14 cellular contexts compared by ENCODE assay signal in the genomic region with DNA sequence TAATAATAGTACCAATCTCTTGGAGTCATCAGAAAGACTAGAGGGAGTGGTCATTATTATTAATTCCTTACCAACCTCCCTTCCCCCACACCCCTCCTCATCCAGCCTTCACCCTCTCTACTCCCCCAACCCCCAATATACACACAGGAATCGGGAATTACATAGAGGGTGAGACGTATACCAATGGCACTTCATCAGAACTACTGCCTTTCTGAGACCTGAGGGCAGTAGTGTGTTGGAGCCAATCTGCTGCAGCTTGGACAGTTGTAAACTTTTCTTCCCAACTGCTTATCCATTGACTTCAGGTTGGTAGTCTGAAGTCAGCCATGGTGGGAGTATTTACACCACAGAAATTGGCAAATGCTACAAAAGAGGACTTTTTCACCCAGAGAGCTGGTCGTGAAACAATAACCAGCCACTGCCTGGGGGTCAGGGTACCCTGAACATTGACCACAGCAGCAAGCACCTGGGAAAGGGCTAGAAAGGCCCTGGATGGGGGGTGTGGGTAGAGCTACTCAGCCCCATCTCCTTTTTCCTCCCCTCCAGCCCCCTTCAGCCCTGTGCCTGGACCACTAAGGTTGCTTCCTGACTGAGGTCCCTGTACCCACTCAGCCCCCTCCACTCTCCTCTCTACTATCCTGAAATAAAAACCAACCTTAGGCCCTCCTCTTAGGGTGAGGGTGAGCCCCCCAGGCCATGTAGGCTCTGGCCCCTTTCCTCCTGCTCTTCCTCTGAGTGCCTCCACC.
A peak's percentile ranks its signal among the peaks of the same experiment; 100 is the strongest.
DNase-seq lines count a peak whose midpoint lies in the region; ATAC-seq and TF ChIP-seq lines count a peak whose summit lies in the region.
"Had no signal": no experiment of that assay in that cellular context is flagged by ENCODE, and none has a peak within 500 bp of the region (broad histone marks: within the 10 kb centered on the region; RNA-seq: fewer than 3 reads in every experiment).

No MANE protein-coding gene starts in this region.

- no peak overlapping the region for H3K27ac Mint-ChIP-seq in CD8-positive, alpha-beta memory T cell

- H3K4me2 ChIP-seq in DND-41 (ENCODE audit: insufficient read depth, low read length) (no peak overlapping the region), neuronal stem cell (ENCODE audit: insufficient read depth, low read length, poor library complexity, severe bottlenecking) (no peak overlapping the region)
- H3K4me2 ChIP-seq: PC-9 had no signal

- H3K14ac ChIP-seq in neuronal stem cell (ENCODE audit: low read length), result no peak overlapping the region

- H3K9me3 Mint-ChIP-seq in CD8-positive, alpha-beta memory T cell, result no peaks in the 10 kb centered on the region

- no peaks in the 10 kb centered on the region for H3K36me3 ChIP-seq in CD8-positive, alpha-beta memory T cell (ENCODE audit: insufficient read depth, low read length)
- H3K36me3 ChIP-seq in DND-41 (ENCODE audit: insufficient read depth, low read length) (no peaks in the 10 kb centered on the region), neuronal stem cell (replicated peaks in 1 of 2; ENCODE audit: control insufficient read depth in 2 of 2, insufficient read depth in 2 of 2, low read length in 2 of 2) (no peaks in the 10 kb centered on the region)

- no peak overlapping the region for H3K18ac ChIP-seq in neuronal stem cell (ENCODE audit: low read length)

- H2AK5ac ChIP-seq in neuronal stem cell (ENCODE audit: low read depth, low read length), result peak overlapping the region; percentile 67

- H3K4ac ChIP-seq in neuronal stem cell (ENCODE audit: low read length), result no peak overlapping the region

- H3K4me3 Mint-ChIP-seq in CD8-positive, alpha-beta memory T cell, result no peak overlapping the region

- WGBS in neuronal stem cell (ENCODE audit: extremely low coverage in 2 of 2, insufficient read length in 2 of 2, insufficient replicate concordance in 1 of 2), 2 donors, result no CpG with 5 or more reads among the region's 3 CpGs

- H4K20me1 ChIP-seq in DND-41 (ENCODE audit: insufficient read depth, low read length), result 0 out of 2 replicates have a peak, but pooled peaks cover 4% of the 10 kb centered on the region

- ATAC-seq in DND-41 (ENCODE audit: insufficient read depth, low read depth), result peak; percentile 27; the same call in 1 of the 3 replicates
- no peak for ATAC-seq in HG03378 (IDR thresholded peaks at IDR 0.05; ENCODE audit: unreplicated experiment)

- no peaks in the 10 kb centered on the region for H3K4me1 ChIP-seq in CD8-positive, alpha-beta memory T cell (ENCODE audit: insufficient read depth, low read length)
- H3K4me1 ChIP-seq in DND-41 (ENCODE audit: insufficient read depth, low read length), result no peaks in the 10 kb centered on the region
- peaks cover 12 to 22% of the 10 kb centered on the region in 2 donors for H3K4me1 ChIP-seq in neuronal stem cell (ENCODE audit: control insufficient read depth in 2 of 2, insufficient read depth in 1 of 2, low read depth in 1 of 2, low read length in 2 of 2)
- H3K4me1 ChIP-seq: Caco-2 had no signal

- no peak overlapping the region for H2BK120ac ChIP-seq in neuronal stem cell (ENCODE audit: low read depth, low read length)

- no peaks in the 10 kb centered on the region for H3K27me3 ChIP-seq in CD8-positive, alpha-beta memory T cell (ENCODE audit: insufficient read depth, low read length, poor library complexity, severe bottlenecking)
- H3K27me3 ChIP-seq in DND-41 (ENCODE audit: insufficient read depth, low read length, poor library complexity) (peaks cover 13% of the 10 kb centered on the region), neuronal stem cell (ENCODE audit: control insufficient read depth in 3 of 3, insufficient read depth in 3 of 3, low read depth in 1 of 3, low read length in 3 of 3) (no peaks in the 10 kb centered on the region)

- H2BK15ac ChIP-seq in neuronal stem cell (ENCODE audit: low read length), result no peak overlapping the region

- POLR2A ChIA-PET in CD8-positive, alpha-beta memory T cell (lab: Charles Lee), result no interaction called here

- H3K36me3 Mint-ChIP-seq in CD8-positive, alpha-beta memory T cell, result no peaks in the 10 kb centered on the region

- H2BK12ac ChIP-seq in neuronal stem cell (ENCODE audit: low read length), result no peak overlapping the region

- peaks cover 16 to 17% of the 10 kb centered on the region in 2 donors for H3K27me3 Mint-ChIP-seq in CD8-positive, alpha-beta memory T cell

- DNase-seq in CD8-positive, alpha-beta memory T cell, result no peak
- DNase-seq in DND-41, result peak; percentile 1
- DNase-seq in caudate nucleus (lab: John Stamatoyannopoulos, UW), result no peak
- DNase-seq in neuronal stem cell (ENCODE audit: low spot score), result no peak
- no peak for DNase-seq in NCI-H82 (lab: John Stamatoyannopoulos, UW)
- no peak for DNase-seq in occipital lobe (lab: John Stamatoyannopoulos, UW)
- DNase-seq: Caco-2, MV-4-11, NCI-H1417 treated with DMSO at 0.1 percent for 48 hours, NCI-H1930, NCI-H446 treated with DMSO at 0.1 percent for 48 hours, NCI-H748 treated with DMSO at 0.1 percent for 48 hours, PC-9 had no signal

- CTCF ChIA-PET in CD8-positive, alpha-beta memory T cell (lab: Charles Lee), result interaction anchor here (1.3 kb wide), 1 partner anchor 33 kb away, joined by 3 read pairs; no protein-coding TSS in a partner anchor

- H3K9ac ChIP-seq in DND-41 (ENCODE audit: low read depth, low read length) (no peak overlapping the region), neuronal stem cell (ENCODE audit: low read depth, low read length, poor library complexity) (peak overlapping the region; percentile 7)

- no peaks in the 10 kb centered on the region for H3K9me3 ChIP-seq in CD8-positive, alpha-beta memory T cell (ENCODE audit: low read length)
- no peaks in the 10 kb centered on the region for H3K9me3 ChIP-seq in DND-41 (ENCODE audit: insufficient read depth, low read length, severe bottlenecking)
- H3K9me3 ChIP-seq in neuronal stem cell (replicated peaks in 1 of 2; ENCODE audit: control insufficient read depth in 2 of 2, insufficient read depth in 1 of 2, low read depth in 1 of 2, low read length in 2 of 2), result no peaks in the 10 kb centered on the region
- H3K9me3 ChIP-seq: Caco-2 had no signal

- H3K4me3 ChIP-seq in CD8-positive, alpha-beta memory T cell (ENCODE audit: low read length), result no peak overlapping the region
- H3K4me3 ChIP-seq in DND-41 (ENCODE audit: low read depth in 1 of 2, low read length in 2 of 2) (no peak overlapping the region), neuronal stem cell (ENCODE audit: low read length in 2 of 2) (no peak overlapping the region)
- H3K4me3 ChIP-seq: PC-9 had no signal

- no peak overlapping the region for H3K23ac ChIP-seq in neuronal stem cell (ENCODE audit: low read depth, low read length, poor library complexity)

- no peak for TF ChIP-seq CTCF in DND-41 (IDR thresholded peaks at IDR 0.05; ENCODE audit: borderline replicate concordance, extremely low read depth, low read length, poor library complexity, severe bottlenecking)

- no peak overlapping the region for H4K8ac ChIP-seq in neuronal stem cell (ENCODE audit: low read depth, low read length)

- peak overlapping the region; percentile 54 for H3K27ac ChIP-seq in CD8-positive, alpha-beta memory T cell (ENCODE audit: low read depth, low read length)
- no peak overlapping the region for H3K27ac ChIP-seq in DND-41 (ENCODE audit: low read length)
- H3K27ac ChIP-seq in caudate nucleus (ENCODE audit: low read depth, low read length), result peak overlapping the region; percentile 52
- H3K27ac ChIP-seq in neuronal stem cell (replicated peaks; ENCODE audit: low read length), result no peak overlapping the region
- H3K27ac ChIP-seq: PC-9 had no signal

- H2BK5ac ChIP-seq in neuronal stem cell (ENCODE audit: low read length), result no peak overlapping the region

- H2AFZ ChIP-seq in DND-41 (ENCODE audit: low read depth, low read length) (no peak overlapping the region), neuronal stem cell (ENCODE audit: low read length) (peak overlapping the region; percentile 31)
- H2AFZ ChIP-seq: PC-9 had no signal

- no peaks in the 10 kb centered on the region for H3K4me1 Mint-ChIP-seq in CD8-positive, alpha-beta memory T cell

- no peak overlapping the region for H4K91ac ChIP-seq in neuronal stem cell (ENCODE audit: low read depth, low read length, poor library complexity)

- no peaks in the 10 kb centered on the region for H3K79me2 ChIP-seq in DND-41 (ENCODE audit: insufficient read depth, low read length)

- H3K79me1 ChIP-seq in neuronal stem cell (ENCODE audit: low read depth, low read length), result no peaks in the 10 kb centered on the region

Comparison
In these comparisons a context has a peak if more than half of its experiments do, and no peak if none do; other contexts are left out.
1. H3K27ac ChIP-seq: peak in CD8-positive, alpha-beta memory T cell (single experiment) and caudate nucleus (single experiment); none in DND-41 (single experiment) and neuronal stem cell (single experiment).